Comparison of ENCODE assay signal across 8 cellular contexts in the genomic region with DNA sequence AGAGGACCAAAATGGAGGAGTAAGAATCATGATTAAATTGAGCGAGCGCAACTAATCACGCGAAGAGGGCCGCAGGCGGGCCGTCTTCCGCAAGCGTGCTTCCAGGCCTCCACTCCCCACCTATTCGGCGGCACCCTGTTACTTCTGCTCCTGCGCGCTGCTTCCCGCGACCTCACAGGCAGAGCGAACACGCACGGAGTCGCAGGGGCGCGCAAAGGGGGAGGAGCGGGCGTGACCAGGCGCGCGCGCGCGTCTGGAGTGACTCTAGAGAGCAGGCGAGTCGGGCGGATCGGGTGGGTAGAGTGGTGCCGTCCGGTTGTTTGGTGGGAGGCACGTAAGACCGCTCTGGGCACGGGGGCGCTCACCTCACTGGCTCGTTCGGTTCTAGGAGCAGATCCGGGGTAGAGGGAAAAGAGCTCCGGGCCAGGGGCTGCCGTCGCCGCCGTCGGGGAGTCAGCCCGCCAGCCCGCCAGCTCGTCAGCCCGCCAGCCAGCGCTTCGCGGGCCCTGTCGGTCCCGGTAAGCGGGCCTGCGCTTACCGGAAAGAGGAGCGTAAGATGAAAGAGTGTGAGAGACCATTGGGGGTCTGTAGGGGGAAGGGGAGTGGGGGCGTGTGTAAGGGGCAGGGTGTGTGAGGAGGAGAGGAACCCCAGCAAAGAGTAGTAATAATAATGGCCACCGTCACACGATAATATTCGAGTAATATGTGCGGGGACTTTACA. TPM values are rescaled to one million over a fixed set of nuclear protein-coding genes. Genes with fewer than 3 reads are reported as not detected.
DNase-seq lines count a peak whose midpoint lies in the region; ATAC-seq and TF ChIP-seq lines count a peak whose summit lies in the region.

A gene (plus strand): TSS at position 377 of the 721 bp plus-strand sequence. CDS start 4,652 bp downstream, outside the sequence.

- no peaks in the 10 kb centered on the region for H3K9me3 Mint-ChIP-seq in activated T-helper 17 cell treated with anti-CD3 and anti-CD28 coated beads, Interleukin-2, amount 50 U/mL, for 72 hours
- no peaks in the 10 kb centered on the region for H3K9me3 Mint-ChIP-seq in natural killer cell

- peak within 1 kb of the TSS; percentile 89 for H2AFZ ChIP-seq in fibroblast of lung (ENCODE audit: low read length)

- no peaks in the 10 kb centered on the region for H3K9me3 ChIP-seq in fibroblast of lung (ENCODE audit: control insufficient read depth, insufficient read depth, low read depth, low read length)

- peak within 1 kb of the TSS; percentile 85 for H3K4me3 Mint-ChIP-seq in activated T-helper 17 cell treated with anti-CD3 and anti-CD28 coated beads, Interleukin-2, amount 50 U/mL, for 72 hours
- peak within 1 kb of the TSS; percentile 94 for H3K4me3 Mint-ChIP-seq in natural killer cell

- no peaks in the 10 kb centered on the region for H4K20me1 ChIP-seq in fibroblast of lung (ENCODE audit: control insufficient read depth, extremely low read depth, insufficient read depth, low read length)

- ATAC-seq in activated T-helper 17 cell treated with anti-CD3 and anti-CD28 coated beads, Interleukin-2, amount 50 U/mL, for 72 hours (replicated peaks) = peak; percentile 87
- ATAC-seq in natural killer cell = peak; percentile 80 to 94 (median 82)

- peak within 1 kb of the TSS; percentile 68 for H3K4me3 ChIP-seq in LNCaP clone FGC (ENCODE audit: low read depth, low read length)
- H3K4me3 ChIP-seq in fibroblast of lung (replicated peaks in 1 of 4; ENCODE audit: control extremely low read depth in 1 of 4, insufficient read depth in 1 of 4, low read depth in 3 of 4, low read length in 4 of 4) = peak within 1 kb of the TSS; percentile 71 to 99 (median 83)

- peaks cover 54% of the 10 kb centered on the region for H3K36me3 Mint-ChIP-seq in activated T-helper 17 cell treated with anti-CD3 and anti-CD28 coated beads, Interleukin-2, amount 50 U/mL, for 72 hours (ENCODE audit: low read depth)
- no peaks in the 10 kb centered on the region for H3K36me3 Mint-ChIP-seq in natural killer cell

- no peaks in the 10 kb centered on the region for H3K27me3 Mint-ChIP-seq in activated T-helper 17 cell treated with anti-CD3 and anti-CD28 coated beads, Interleukin-2, amount 50 U/mL, for 72 hours
- H3K27me3 Mint-ChIP-seq in natural killer cell (ENCODE audit: low read depth in 2 of 2) = no peaks in the 10 kb centered on the region

- peak within 1 kb of the TSS; percentile 99 for H3K4me2 ChIP-seq in fibroblast of lung (ENCODE audit: extremely low read depth, insufficient read depth, low read length)

- H3K9ac ChIP-seq in fibroblast of lung (ENCODE audit: insufficient read depth, low read length) = peak within 1 kb of the TSS; percentile 93

- peaks cover under 1% of the 10 kb centered on the region for H3K36me3 ChIP-seq in fibroblast of lung (ENCODE audit: control insufficient read depth, insufficient read depth, low read length)

- H3K4me1 Mint-ChIP-seq in activated T-helper 17 cell treated with anti-CD3 and anti-CD28 coated beads, Interleukin-2, amount 50 U/mL, for 72 hours = peaks cover 20% of the 10 kb centered on the region
- peaks cover 62 to 64% of the 10 kb centered on the region in 2 donors for H3K4me1 Mint-ChIP-seq in natural killer cell

- H3K4me1 ChIP-seq in fibroblast of lung (ENCODE audit: control insufficient read depth, extremely low read depth, insufficient read depth, low read length) = peaks cover 7% of the 10 kb centered on the region

- CTCF ChIA-PET in RWPE1 (lab: Yijun Ruan, JAX) = no interaction called here

- peak within 1 kb of the TSS; percentile 100 for H3K27ac ChIP-seq in RWPE1
- peak within 1 kb of the TSS; percentile 89 for H3K27ac ChIP-seq in fibroblast of lung (ENCODE audit: insufficient read depth, low read length)

- H3K27me3 ChIP-seq in fibroblast of lung (ENCODE audit: control insufficient read depth, insufficient read depth, low read length) = no peaks in the 10 kb centered on the region

- H3K27ac Mint-ChIP-seq in activated T-helper 17 cell treated with anti-CD3 and anti-CD28 coated beads, Interleukin-2, amount 50 U/mL, for 72 hours = peak within 1 kb of the TSS; percentile 99
- peak within 1 kb of the TSS; percentile 96 to 98 for H3K27ac Mint-ChIP-seq in natural killer cell

- intact Hi-C loops in natural killer cell (cut with micrococcal nuclease) = loop anchor here (1.0 to 5.0 kb wide), 4 partner anchors 82 to 666 kb away; a partner anchor contains a TSS

- POLR2A ChIA-PET in RWPE1 (lab: Yijun Ruan, JAX; ENCODE audit: low non-redundant PET) = interaction anchor here (0.6 to 1.4 kb wide), 4 partner anchors 15 to 39 kb away, joined by 3 to 4 read pairs (median 3); no protein-coding TSS in a partner anchor

- TF ChIP-seq CTCF in LNCaP clone FGC (IDR thresholded peaks at IDR 0.05; ENCODE audit: control insufficient read depth, extremely low read depth, insufficient read depth) (no peak), RWPE1 (conservative IDR thresholded peaks at IDR 0.05; ENCODE audit: low read depth) (no peak), fibroblast of lung (conservative IDR thresholded peaks at IDR 0.05 in 1 of 2, IDR thresholded peaks at IDR 0.05 in 1 of 2; ENCODE audit: low read depth in 1 of 2, low read length in 2 of 2) (no peak), natural killer cell (IDR thresholded peaks at IDR 0.05) (no peak)

- H3K79me2 ChIP-seq in fibroblast of lung (ENCODE audit: control insufficient read depth, insufficient read depth, low read length) = peaks cover 47% of the 10 kb centered on the region

- DNase-seq in Daoy (ENCODE audit: low read depth) (peak; percentile 99), GOT3 (lab: John Stamatoyannopoulos, UW) (peak; percentile 98), LNCaP clone FGC (ENCODE audit: low read depth) (peak; percentile 82), RWPE1 (ENCODE audit: low spot score) (peak; percentile 94), fibroblast of lung (ENCODE audit: low read depth in 2 of 2) (peak; percentile 97 to 98), natural killer cell (peak; percentile 98)
- peak; percentile 96 for DNase-seq in stimulated activated naive CD4-positive, alpha-beta T cell treated with Interleukin-2 at 50 U/mL for 16 hours (lab: John Stamatoyannopoulos, UW)

RNA-seq across cellular contexts. Expression of the gene that starts here (rescaled TPM):
- total RNA-seq in Daoy (2014; rRNA removed; shearing (Covaris generic)) = 70.3 and 89.9 TPM in 2 replicates
- total RNA-seq in activated T-helper 17 cell treated with anti-CD3 and anti-CD28 coated beads, Interleukin-2, amount 50 U/mL, for 72 hours = 100 to 1,000 TPM in 1 of 2 donors, 10 to 100 TPM in 1; 87.4 to 173 TPM
- total RNA-seq in fibroblast of lung (50.1 and 50.7 TPM in 2 replicates), natural killer cell (100 to 1,000 TPM; 115 to 128 (median 124) TPM)
- 46.7 and 66.7 TPM in 2 replicates for polyA plus RNA-seq in fibroblast of lung
- 25.0 and 32.6 TPM in 2 replicates for polyA plus RNA-seq in fibroblast of lung (2012)
- 15.3 and 16.7 TPM in 2 replicates for polyA minus RNA-seq in fibroblast of lung (ENCODE audit: low replicate concordance)

Comparison
In these comparisons a context has a peak if more than half of its experiments do, and no peak if none do; other contexts are left out.
1. Peak in every context shown above with its lines: DNase-seq, ATAC-seq, H3K4me3 ChIP-seq and H3K27ac ChIP-seq.